ENCODE assay signal across 1 cellular context in genomic region chr20:3316131-3316530, GRCh38.
TF ChIP-seq lines count a peak whose summit lies in the region.

No MANE protein-coding gene starts in this region.

TF ChIP-seq in HepG2, 621 proteins besides CTCF, POLR2A, EP300 and RAD21 (continued from another document):
- no peak for TF ChIP-seq NR1H2 (CRISPR knock-in tag; IDR thresholded peaks at IDR 0.05; ENCODE audit: borderline replicate concordance, low read depth)
- no peak for TF ChIP-seq ZFY (CRISPR knock-in tag; IDR thresholded peaks at IDR 0.05)
